ENCODE assay signal across 21 cellular contexts in genomic region chr12:52918351-52918750, GRCh38. TPM values are rescaled to one million over a fixed set of nuclear protein-coding genes. Genes with fewer than 3 reads are reported as not detected.
"Had no signal": no experiment of that assay in that cellular context is flagged by ENCODE, and none has a peak within 500 bp of the region (broad histone marks: within the 10 kb centered on the region; RNA-seq: fewer than 3 reads in every experiment).

No MANE protein-coding gene starts in this region.

- H3K36me3 ChIP-seq: brain microvascular endothelial cell, gastrocnemius medialis, left lung, prostate gland, right atrium auricular region, tibial nerve, vagina had no signal

- H3K9me3 ChIP-seq: gastrocnemius medialis, prostate gland, right atrium auricular region, tibial nerve, vagina had no signal

- DNase-seq: activated CD4-positive, alpha-beta T cell treated with anti-CD3 and anti-CD28 coated beads, Interleukin-2, amount 10 ng/mL, durations not matched to agents 24 days and 14 days; activated CD4-positive, CD25-positive, alpha-beta regulatory T cell; activated CD8-positive, alpha-beta memory T cell treated with anti-CD3 and anti-CD28 coated beads, Interleukin-2, amount 50 U/mL, for 4 hours; activated effector memory CD4-positive, alpha-beta T cell treated with anti-CD3 and anti-CD28 coated beads, Interleukin-2, amount 50 U/mL, for 16 hours; activated naive CD4-positive, alpha-beta T cell treated with anti-CD3 and anti-CD28 coated beads, Interleukin-2, amount 50 U/mL, for 16 hours; activated T-cell treated with anti-CD3 and anti-CD28 coated beads, Interleukin-2, amount 50 U/mL, for 72 hours; aorta; brain microvascular endothelial cell; central memory CD4-positive, alpha-beta T cell; gastrocnemius medialis; head of caudate nucleus; left lung; stimulated activated naive CD8-positive, alpha-beta T cell treated with anti-CD3 and anti-CD28 coated beads, Interleukin-15, Interleukin-2, amounts not matched to agents 100 U/mL and 50 U/mL, for 24 hours; substantia nigra had no signal

- H3K4me3 Mint-ChIP-seq: activated CD4-positive, alpha-beta T cell treated with anti-CD3 and anti-CD28 coated beads, Interleukin-2, amount 10 ng/mL, durations not matched to agents 24 days and 14 days; activated T-cell treated with anti-CD3 and anti-CD28 coated beads, Interleukin-2, amount 50 U/mL, for 72 hours had no signal

- ATAC-seq: activated T-cell treated with anti-CD3 and anti-CD28 coated beads, Interleukin-2, amount 50 U/mL, for 72 hours; gastrocnemius medialis; left lung; stimulated activated naive CD8-positive, alpha-beta T cell treated with anti-CD3 and anti-CD28 coated beads, Interleukin-15, Interleukin-2, amounts not matched to agents 100 U/mL and 50 U/mL, for 24 hours had no signal

- H3K4me1 ChIP-seq: gastrocnemius medialis, left lung, prostate gland, right atrium auricular region, tibial nerve, vagina had no signal

- H3K4me3 ChIP-seq: gastrocnemius medialis, left lung, prostate gland, right atrium auricular region, skin epidermis, tibial nerve, vagina had no signal

- H3K27ac ChIP-seq: brain microvascular endothelial cell, gastrocnemius medialis, left lung, prostate gland, right atrium auricular region, skin epidermis, tibial nerve, vagina had no signal

- H3K4me1 Mint-ChIP-seq: activated CD4-positive, alpha-beta T cell treated with anti-CD3 and anti-CD28 coated beads, Interleukin-2, amount 10 ng/mL, durations not matched to agents 24 days and 14 days had no signal

- FAIRE-seq: colon had no signal

- H3K27ac Mint-ChIP-seq: activated CD4-positive, alpha-beta T cell treated with anti-CD3 and anti-CD28 coated beads, Interleukin-2, amount 10 ng/mL, durations not matched to agents 24 days and 14 days; activated T-cell treated with anti-CD3 and anti-CD28 coated beads, Interleukin-2, amount 50 U/mL, for 72 hours had no signal

- H3K27me3 ChIP-seq: brain microvascular endothelial cell, left lung, right atrium auricular region, tibial nerve, vagina had no signal

- H3K9me3 Mint-ChIP-seq: activated CD4-positive, alpha-beta T cell treated with anti-CD3 and anti-CD28 coated beads, Interleukin-2, amount 10 ng/mL, durations not matched to agents 24 days and 14 days; activated T-cell treated with anti-CD3 and anti-CD28 coated beads, Interleukin-2, amount 50 U/mL, for 72 hours had no signal

RNA-seq across cellular contexts. Expression of gene KRT18, which starts 30.6 kb away (rescaled TPM):
- total RNA-seq: myocyte had no signal
